ENCODE assay signal across 8 cellular contexts in genomic region chr20:2206957-2207769, GRCh38.
DNase-seq lines count a peak whose midpoint lies in the region; ATAC-seq and TF ChIP-seq lines count a peak whose summit lies in the region.

No MANE protein-coding gene starts in this region.

- TF ChIP-seq POLR2A in erythroblast (IDR thresholded peaks at IDR 0.05; ENCODE audit: low read length) = no peak

- TF ChIP-seq CTCF in GM10266 (IDR thresholded peaks at IDR 0.05; ENCODE audit: control insufficient read depth, insufficient read depth, low read depth, missing control alignments) = peak; percentile 83

- DNase-seq in GM10266 (ENCODE audit: extremely low spot score) (peak; percentile 81), NCI-H526 (lab: John Stamatoyannopoulos, UW) (peak; percentile 55 to 91), erythroblast (lab: John Stamatoyannopoulos, UW) (peak; percentile 50 to 77), mucosa of gallbladder (ENCODE audit: low spot score) (peak; percentile 70)
- DNase-seq in activated CD8-positive, alpha-beta memory T cell treated with anti-CD3 and anti-CD28 coated beads, Interleukin-2, amount 50 U/mL, for 48 hours = peak; percentile 87
- DNase-seq in stimulated activated CD8-positive, alpha-beta memory T cell treated with anti-CD3 and anti-CD28 coated beads, Interleukin-4, amount 100 ng/mL, for 1 hour (ENCODE audit: low read depth in 2 of 2, low spot score in 1 of 2) = peak; percentile 6 to 9

- peak; percentile 47 for ATAC-seq in HG02938 (IDR thresholded peaks at IDR 0.05; ENCODE audit: unreplicated experiment)
- ATAC-seq in HG03135 (IDR thresholded peaks at IDR 0.05; ENCODE audit: unreplicated experiment) = no peak

Comparison
In these comparisons a context has a peak if more than half of its experiments do, and no peak if none do; other contexts are left out.
1. DNase-seq: peak in every context shown above with its lines; median percentile 87 in activated CD8-positive, alpha-beta memory T cell treated with anti-CD3 and anti-CD28 coated beads, Interleukin-2, amount 50 U/mL, for 48 hours; 81 in GM10266; 73 in NCI-H526; 70 in mucosa of gallbladder; 64 in erythroblast; 8 in stimulated activated CD8-positive, alpha-beta memory T cell treated with anti-CD3 and anti-CD28 coated beads, Interleukin-4, amount 100 ng/mL, for 1 hour.